10 cellular contexts compared by ENCODE assay signal in the genomic region with DNA sequence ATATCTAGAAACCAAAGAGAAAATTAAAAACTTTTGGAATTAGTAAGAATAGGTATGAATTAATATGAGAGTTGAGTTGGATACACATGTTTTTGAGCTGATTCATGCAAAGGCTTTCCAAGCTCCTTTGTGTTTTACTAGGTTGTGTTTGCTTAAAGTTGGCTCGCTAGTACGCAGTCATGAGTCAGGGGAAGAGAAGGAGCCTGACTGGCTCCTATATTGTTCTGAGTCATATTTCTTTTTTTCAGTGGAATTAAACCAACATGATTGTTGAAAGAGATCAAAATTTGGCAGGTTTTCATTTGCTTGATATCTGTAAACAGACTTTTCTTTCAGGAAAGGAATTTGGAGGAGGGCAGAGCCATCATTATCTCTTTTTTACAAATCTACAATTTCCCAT.
DNase-seq lines count a peak whose midpoint lies in the region; ATAC-seq, FAIRE-seq and TF ChIP-seq lines count a peak whose summit lies in the region.
"Had no signal": no experiment of that assay in that cellular context is flagged by ENCODE, and none has a peak within 500 bp of the region (broad histone marks: within the 10 kb centered on the region; RNA-seq: fewer than 3 reads in every experiment).

No MANE protein-coding gene starts in this region.

- no peaks in the 10 kb centered on the region for H3K27me3 ChIP-seq in pancreas
- H3K27me3 ChIP-seq in naive thymus-derived CD4-positive, alpha-beta T cell (ENCODE audit: control insufficient read depth in 2 of 2, insufficient read depth in 2 of 2, low read length in 2 of 2): no peaks in the 10 kb centered on the region

- DNase-seq in Daoy (ENCODE audit: low read depth) (peak; percentile 95), RPMI7951 (ENCODE audit: low read depth) (peak; percentile 90), fibroblast of gingiva (ENCODE audit: low read depth) (peak; percentile 91), pancreas (peak in 3 of 6 donors; percentile 41 to 58 (median 52))
- DNase-seq in naive thymus-derived CD4-positive, alpha-beta T cell: no peak
- DNase-seq in stimulated activated CD4-positive, alpha-beta T cell treated with anti-CD3 and anti-CD28 coated beads, Interleukin-4, amount 100 ng/mL, for 24 hours: no peak
- DNase-seq in stimulated activated naive CD8-positive, alpha-beta T cell treated with anti-CD3 and anti-CD28 coated beads, Interleukin-15, Interleukin-2, amounts not matched to agents 100 U/mL and 50 U/mL, for 24 hours: no peak
- DNase-seq: cortex of kidney, posterior cingulate gyrus had no signal

- peaks cover 0 to 40% (median 7%) of the 10 kb centered on the region in 11 donors for H3K9me3 Mint-ChIP-seq in naive thymus-derived CD4-positive, alpha-beta T cell

- peaks cover 13 to 37% (median 13%) of the 10 kb centered on the region in 3 donors for H3K4me1 ChIP-seq in pancreas
- no peaks in the 10 kb centered on the region for H3K4me1 ChIP-seq in naive thymus-derived CD4-positive, alpha-beta T cell (ENCODE audit: control insufficient read depth in 2 of 2, insufficient read depth in 2 of 2, low read length in 2 of 2)

- peaks cover 0 to 5% (median 0%) of the 10 kb centered on the region in 7 donors for H3K4me1 Mint-ChIP-seq in naive thymus-derived CD4-positive, alpha-beta T cell

- no peaks in the 10 kb centered on the region for H3K27me3 Mint-ChIP-seq in naive thymus-derived CD4-positive, alpha-beta T cell

- H3K9me3 ChIP-seq in pancreas: no peaks in the 10 kb centered on the region
- H3K9me3 ChIP-seq in naive thymus-derived CD4-positive, alpha-beta T cell (ENCODE audit: control insufficient read depth in 2 of 3, low read length in 3 of 3): no peaks in the 10 kb centered on the region

- H3K36me3 ChIP-seq in pancreas: no peaks in the 10 kb centered on the region
- no peaks in the 10 kb centered on the region for H3K36me3 ChIP-seq in naive thymus-derived CD4-positive, alpha-beta T cell (ENCODE audit: control insufficient read depth in 2 of 3, insufficient read depth in 3 of 3, low read length in 3 of 3)

- no peak overlapping the region for H3K27ac Mint-ChIP-seq in naive thymus-derived CD4-positive, alpha-beta T cell

- CTCF ChIA-PET in naive thymus-derived CD4-positive, alpha-beta T cell (lab: Charles Lee): no interaction called here

- WGBS in pancreas, 2 donors: 9 to 12% methylated on average over 2 of the region's 2 CpGs

- ATAC-seq in pancreas (peak; percentile 95 to 97 (median 96)), HG03457 (IDR thresholded peaks at IDR 0.05; ENCODE audit: unreplicated experiment) (no peak)
- ATAC-seq in naive thymus-derived CD4-positive, alpha-beta T cell: no peak
- no peak for ATAC-seq in stimulated activated naive CD8-positive, alpha-beta T cell treated with anti-CD3 and anti-CD28 coated beads, Interleukin-15, Interleukin-2, amounts not matched to agents 100 U/mL and 50 U/mL, for 24 hours

- H3K4me3 Mint-ChIP-seq in naive thymus-derived CD4-positive, alpha-beta T cell: no peak overlapping the region

- H3K27ac ChIP-seq in pancreas: peak overlapping the region in 2 of 4 donors; percentile 13 to 60
- no peak overlapping the region for H3K27ac ChIP-seq in naive thymus-derived CD4-positive, alpha-beta T cell (ENCODE audit: low read depth, low read length)

- intact Hi-C loops in pancreas (cut with DNase I): no loop called here
- intact Hi-C loops in naive thymus-derived CD4-positive, alpha-beta T cell (cut with micrococcal nuclease): no loop called here

- POLR2A ChIA-PET in naive thymus-derived CD4-positive, alpha-beta T cell (lab: Charles Lee): no interaction called here

- peak; percentile 79 for FAIRE-seq in pancreas (lab: Jason Lieb, UNC)

- H3K36me3 Mint-ChIP-seq in naive thymus-derived CD4-positive, alpha-beta T cell: peaks cover 0 to 31% (median 16%) of the 10 kb centered on the region in 5 donors

- no peak overlapping the region for H3K4me3 ChIP-seq in pancreas
- H3K4me3 ChIP-seq in naive thymus-derived CD4-positive, alpha-beta T cell (ENCODE audit: low read length): no peak overlapping the region

- TF ChIP-seq CTCF in pancreas (IDR thresholded peaks at IDR 0.05): no peak

Comparison
In these comparisons a context has a peak if more than half of its experiments do, and no peak if none do; other contexts are left out.
1. DNase-seq: peak in Daoy (single experiment), RPMI7951 (single experiment) and fibroblast of gingiva (single experiment); none in naive thymus-derived CD4-positive, alpha-beta T cell (0 of 9), stimulated activated CD4-positive, alpha-beta T cell treated with anti-CD3 and anti-CD28 coated beads, Interleukin-4, amount 100 ng/mL, for 24 hours (single experiment) and stimulated activated naive CD8-positive, alpha-beta T cell treated with anti-CD3 and anti-CD28 coated beads, Interleukin-15, Interleukin-2, amounts not matched to agents 100 U/mL and 50 U/mL, for 24 hours (single experiment).
2. ATAC-seq: peak in pancreas (4 of 4); none in naive thymus-derived CD4-positive, alpha-beta T cell (single experiment), stimulated activated naive CD8-positive, alpha-beta T cell treated with anti-CD3 and anti-CD28 coated beads, Interleukin-15, Interleukin-2, amounts not matched to agents 100 U/mL and 50 U/mL, for 24 hours (single experiment) and HG03457 (single experiment).